ENCODE assay signal across 1 cellular context in the genomic region with DNA sequence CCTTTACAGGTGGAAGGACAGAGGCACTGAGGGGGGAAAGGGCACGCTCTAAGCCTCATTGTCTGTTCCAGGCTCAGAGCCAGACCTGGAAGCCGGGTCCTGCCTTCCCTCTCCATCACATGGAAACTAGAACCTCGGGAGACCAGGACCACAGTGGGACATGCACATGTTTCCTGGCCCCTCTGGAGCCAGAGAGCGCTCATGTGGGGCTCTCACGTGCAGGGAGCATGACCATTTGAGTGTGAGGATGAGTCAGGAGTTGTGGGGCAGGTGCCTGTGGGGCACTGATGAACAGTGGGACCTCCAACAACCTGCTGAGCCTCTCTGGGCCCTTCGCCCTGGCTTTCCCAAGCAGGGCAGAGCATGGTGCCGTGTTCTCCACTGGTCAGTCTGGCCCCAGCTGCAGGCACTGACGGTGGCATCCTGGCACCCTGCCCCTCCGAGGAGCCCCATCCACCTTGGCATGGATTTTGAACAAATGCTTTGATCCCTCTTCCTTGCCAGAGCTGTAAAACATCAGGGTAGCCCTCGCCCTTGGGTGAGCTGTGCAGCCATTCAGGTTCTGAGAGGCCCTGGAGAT.
TF ChIP-seq lines count a peak whose summit lies in the region.

No MANE protein-coding gene starts in this region.

TF ChIP-seq in GM12878, 131 proteins besides CTCF, POLR2A, EP300 and RAD21:
- TF ChIP-seq BHLHE40 (IDR thresholded peaks at IDR 0.05; ENCODE audit: borderline replicate concordance in 1 of 2, low read depth in 2 of 2, low read length in 1 of 2) = peak in 1 of 2 experiments; percentile 71; a peak in 1 of 4 replicates
- TF ChIP-seq SMAD1 (IDR thresholded peaks at IDR 0.05; ENCODE audit: low read depth, partially characterized antibody) = no peak
- TF ChIP-seq IKZF1 (conservative IDR thresholded peaks at IDR 0.05) = 0 out of 2 replicates have a peak, but pooled peaks have one; percentile 15
